ENCODE assay signal across 28 cellular contexts in genomic region chr4:105544517-105544916, GRCh38. TPM values are rescaled to one million over a fixed set of nuclear protein-coding genes. Genes with fewer than 3 reads are reported as not detected.
DNase-seq lines count a peak whose midpoint lies in the region; ATAC-seq and TF ChIP-seq lines count a peak whose summit lies in the region.
"Had no signal": no experiment of that assay in that cellular context is flagged by ENCODE, and none has a peak within 500 bp of the region (broad histone marks: within the 10 kb centered on the region; RNA-seq: fewer than 3 reads in every experiment).

No MANE protein-coding gene starts in this region.

- DNase-seq in NCI-H1436 treated with DMSO at 0.1 percent for 48 hours (lab: John Stamatoyannopoulos, UW) (peak; percentile 69), mesothelial cell of epicardium (ENCODE audit: low spot score in 2 of 2, unreplicated experiment in 2 of 2) (no peak), NOMO-1 treated with DMSO at 0.1 percent for 48 hours (lab: John Stamatoyannopoulos, UW; ENCODE audit: unreplicated experiment) (no peak)
- DNase-seq in activated CD4-positive, alpha-beta T cell treated with anti-CD3 and anti-CD28 coated beads, Interleukin-2, amount 50 U/mL, for 4 hours: no peak
- DNase-seq: activated CD4-positive, alpha-beta T cell treated with anti-CD3 and anti-CD28 coated beads for 1 hour; activated T-cell treated with anti-CD3 and anti-CD28 coated beads, Interleukin-2, amount 50 U/mL, for 4 hours; effector memory CD8-positive, alpha-beta T cell; gastrocnemius medialis; hippocampal formation; immature natural killer cell; MM.1S; NCI-H1694; Peyer's patch; sigmoid colon; stimulated activated naive CD8-positive, alpha-beta T cell treated with anti-CD3 and anti-CD28 coated beads, Interleukin-15, Interleukin-2, amounts not matched to agents 100 U/mL and 50 U/mL, for 24 hours had no signal

- CTCF ChIA-PET in HEK293 (lab: Yijun Ruan, JAX): interaction anchor here (0.6 kb wide), 2 partner anchors 24 to 123 kb away, joined by 3 read pairs; no protein-coding TSS in a partner anchor

- no peaks in the 10 kb centered on the region for H3K36me3 ChIP-seq in HEK293 (ENCODE audit: control insufficient read depth in 2 of 2, insufficient read depth in 1 of 2, low read length in 2 of 2)
- H3K36me3 ChIP-seq: cardiac muscle cell, gastrocnemius medialis, neutrophil, Peyer's patch, prostate gland, sigmoid colon, SJSA1 had no signal

- H3K4me1 ChIP-seq in HEK293 (ENCODE audit: control insufficient read depth, insufficient read depth, low read length): peaks cover 2% of the 10 kb centered on the region; the same call in 1 of the 2 replicates
- H3K4me1 ChIP-seq: gastrocnemius medialis, Peyer's patch, prostate gland, sigmoid colon, SJSA1 had no signal

- no peaks in the 10 kb centered on the region for H3K36me3 Mint-ChIP-seq in mesothelial cell of epicardium
- H3K36me3 Mint-ChIP-seq: CD14-positive monocyte, immature natural killer cell had no signal

- TF ChIP-seq CTCF in HEK293 (tag by site-specific recombination; IDR thresholded peaks at IDR 0.05) (no peak), mesothelial cell of epicardium (IDR thresholded peaks at IDR 0.05; ENCODE audit: unreplicated experiment) (no peak)

- H3K4me1 Mint-ChIP-seq in mesothelial cell of epicardium: peaks cover 44% of the 10 kb centered on the region
- H3K4me1 Mint-ChIP-seq: CD14-positive monocyte had no signal

- peak overlapping the region; percentile 91 for H3K27ac Mint-ChIP-seq in mesothelial cell of epicardium
- H3K27ac Mint-ChIP-seq: effector memory CD8-positive, alpha-beta T cell; immature natural killer cell; T-helper 1 cell treated with Interleukin-12 subunit alpha and Interleukin-12 subunit beta and Interleukin-4 antibody, amounts not matched to agents 30 μg/mL and 1 μg/mL, for 36 hours had no signal

- POLR2A ChIA-PET in HEK293 (lab: Yijun Ruan, JAX): no interaction called here

- no peak overlapping the region for H3K27ac ChIP-seq in HEK293 (ENCODE audit: extremely low read depth, low read depth, low read length)
- H3K27ac ChIP-seq: cardiac muscle cell, coronary artery, gastrocnemius medialis, neutrophil, Peyer's patch, prostate gland, sigmoid colon, SJSA1 had no signal

- no peaks in the 10 kb centered on the region for H3K9me3 Mint-ChIP-seq in mesothelial cell of epicardium
- H3K9me3 Mint-ChIP-seq: activated T-cell treated with anti-CD3 and anti-CD28 coated beads, Interleukin-2, amount 50 U/mL, for 4 hours; CD14-positive monocyte; effector memory CD8-positive, alpha-beta T cell; T-helper 1 cell treated with Interleukin-12 subunit alpha and Interleukin-12 subunit beta and Interleukin-4 antibody, amounts not matched to agents 30 μg/mL and 1 μg/mL, for 36 hours had no signal

- no peaks in the 10 kb centered on the region for H3K9me3 ChIP-seq in HEK293 (ENCODE audit: control insufficient read depth, insufficient read depth, low read depth, low read length)
- H3K9me3 ChIP-seq: gastrocnemius medialis, neutrophil, Peyer's patch, prostate gland, sigmoid colon, SJSA1 had no signal

- peaks cover 2% of the 10 kb centered on the region for H3K27me3 Mint-ChIP-seq in mesothelial cell of epicardium (ENCODE audit: low read depth)

- H3K4me3 Mint-ChIP-seq in mesothelial cell of epicardium: no peak overlapping the region
- H3K4me3 Mint-ChIP-seq: activated T-cell treated with anti-CD3 and anti-CD28 coated beads, Interleukin-2, amount 50 U/mL, for 4 hours; CD14-positive monocyte; effector memory CD8-positive, alpha-beta T cell; immature natural killer cell; T-helper 1 cell treated with Interleukin-12 subunit alpha and Interleukin-12 subunit beta and Interleukin-4 antibody, amounts not matched to agents 30 μg/mL and 1 μg/mL, for 36 hours had no signal

- H3K4me3 ChIP-seq in HEK293 (ENCODE audit: low read depth, low read length): no peak overlapping the region
- H3K4me3 ChIP-seq: cardiac muscle cell, coronary artery, gastrocnemius medialis, K562, Peyer's patch, prostate gland, sigmoid colon, SJSA1 had no signal

- ATAC-seq in SK-N-SH treated with all-trans-retinoic acid at 6 μM for 48 hours (peak; percentile 88), HG02678 (IDR thresholded peaks at IDR 0.05; ENCODE audit: unreplicated experiment) (no peak)
- ATAC-seq: activated T-cell treated with anti-CD3 and anti-CD28 coated beads, Interleukin-2, amount 50 U/mL, for 4 hours; effector memory CD8-positive, alpha-beta T cell; esophagus mucosa; gastrocnemius medialis; K562; stimulated activated naive CD8-positive, alpha-beta T cell treated with anti-CD3 and anti-CD28 coated beads, Interleukin-15, Interleukin-2, amounts not matched to agents 100 U/mL and 50 U/mL, for 24 hours had no signal

TF ChIP-seq in HEK293, 187 proteins besides CTCF, POLR2A, EP300 and RAD21:
- 0 out of 2 replicates have a peak, but pooled peaks have one; percentile 26 for TF ChIP-seq PRDM6 (tag by site-specific recombination; IDR thresholded peaks at IDR 0.05)
- no peak for TF ChIP-seq GLIS2 (tag by site-specific recombination; IDR thresholded peaks at IDR 0.05)

TF ChIP-seq in SK-N-SH treated with all-trans-retinoic acid at 6 μM for 48 hours, 23 proteins besides CTCF, POLR2A, EP300 and RAD21 (continues in another document):
- TF ChIP-seq SNAI2 (CRISPR knock-in tag; IDR thresholded peaks at IDR 0.05) (no peak), GLIS3 (CRISPR knock-in tag; IDR thresholded peaks at IDR 0.05) (no peak), ZNF70 (CRISPR knock-in tag; IDR thresholded peaks at IDR 0.05) (no peak), CSDC2 (CRISPR knock-in tag; IDR thresholded peaks at IDR 0.05) (no peak), BACH2 (CRISPR knock-in tag; IDR thresholded peaks at IDR 0.05; ENCODE audit: borderline replicate concordance) (no peak), ZC3H10 (CRISPR knock-in tag; IDR thresholded peaks at IDR 0.05) (peak; percentile 44; the same call in 1 of the 2 replicates), PATZ1 (CRISPR knock-in tag; IDR thresholded peaks at IDR 0.05; ENCODE audit: borderline replicate concordance) (peak; percentile 90), ESRRG (CRISPR knock-in tag; IDR thresholded peaks at IDR 0.05) (no peak), TOX (CRISPR knock-in tag; IDR thresholded peaks at IDR 0.05; ENCODE audit: borderline replicate concordance) (peak; percentile 64; the same call in 1 of the 2 replicates), TCF4 (CRISPR knock-in tag; IDR thresholded peaks at IDR 0.05; ENCODE audit: borderline replicate concordance) (no peak), ISL1 (CRISPR knock-in tag; IDR thresholded peaks at IDR 0.05) (peak; percentile 93), PPARA (CRISPR knock-in tag; IDR thresholded peaks at IDR 0.05; ENCODE audit: borderline replicate concordance) (no peak), ZNF8 (CRISPR knock-in tag; IDR thresholded peaks at IDR 0.05) (no peak)
- TF ChIP-seq, protein P1, sequence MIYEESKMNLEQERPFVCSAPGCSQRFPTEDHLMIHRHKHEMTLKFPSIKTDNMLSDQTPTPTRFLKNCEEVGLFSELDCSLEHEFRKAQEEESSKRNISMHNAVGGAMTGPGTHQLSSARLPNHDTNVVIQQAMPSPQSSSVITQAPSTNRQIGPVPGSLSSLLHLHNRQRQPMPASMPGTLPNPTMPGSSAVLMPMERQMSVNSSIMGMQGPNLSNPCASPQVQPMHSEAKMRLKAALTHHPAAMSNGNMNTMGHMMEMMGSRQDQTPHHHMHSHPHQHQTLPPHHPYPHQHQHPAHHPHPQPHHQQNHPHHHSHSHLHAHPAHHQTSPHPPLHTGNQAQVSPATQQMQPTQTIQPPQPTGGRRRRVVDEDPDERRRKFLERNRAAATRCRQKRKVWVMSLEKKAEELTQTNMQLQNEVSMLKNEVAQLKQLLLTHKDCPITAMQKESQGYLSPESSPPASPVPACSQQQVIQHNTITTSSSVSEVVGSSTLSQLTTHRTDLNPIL (CRISPR knock-in tag; IDR thresholded peaks at IDR 0.05; ENCODE audit: low read depth): no peak
- TF ChIP-seq, protein P2, sequence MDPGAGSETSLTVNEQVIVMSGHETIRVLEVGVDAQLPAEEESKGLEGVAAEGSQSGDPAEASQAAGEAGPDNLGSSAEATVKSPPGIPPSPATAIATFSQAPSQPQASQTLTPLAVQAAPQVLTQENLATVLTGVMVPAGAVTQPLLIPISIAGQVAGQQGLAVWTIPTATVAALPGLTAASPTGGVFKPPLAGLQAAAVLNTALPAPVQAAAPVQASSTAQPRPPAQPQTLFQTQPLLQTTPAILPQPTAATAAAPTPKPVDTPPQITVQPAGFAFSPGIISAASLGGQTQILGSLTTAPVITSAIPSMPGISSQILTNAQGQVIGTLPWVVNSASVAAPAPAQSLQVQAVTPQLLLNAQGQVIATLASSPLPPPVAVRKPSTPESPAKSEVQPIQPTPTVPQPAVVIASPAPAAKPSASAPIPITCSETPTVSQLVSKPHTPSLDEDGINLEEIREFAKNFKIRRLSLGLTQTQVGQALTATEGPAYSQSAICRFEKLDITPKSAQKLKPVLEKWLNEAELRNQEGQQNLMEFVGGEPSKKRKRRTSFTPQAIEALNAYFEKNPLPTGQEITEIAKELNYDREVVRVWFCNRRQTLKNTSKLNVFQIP (CRISPR knock-in tag; IDR thresholded peaks at IDR 0.05; ENCODE audit: borderline replicate concordance, low read depth): no peak; the same call in 1 of the 2 replicates

RNA-seq across cellular contexts. Expression of gene ARHGEF38, which starts 7.9 kb away (rescaled TPM):
- total RNA-seq in mesothelial cell of epicardium: 0.22 to 0.69 TPM (median 0.36 TPM) in 3 replicates
- total RNA-seq: activated CD8-positive, alpha-beta memory T cell treated with anti-CD3 and anti-CD28 coated beads for 36 hours; activated T-cell treated with anti-CD3 and anti-CD28 coated beads, Interleukin-2, amount 50 U/mL, for 4 hours; cardiac muscle cell; gastrocnemius medialis; K562; sigmoid colon; SJSA1 had no signal

Comparison
In these comparisons a context has a peak if more than half of its experiments do, and no peak if none do; other contexts are left out.
1. Of the 2 proteins assayed by ChIP-seq in both HEK293 and SK-N-SH treated with all-trans-retinoic acid at 6 μM for 48 hours: peak only in HEK293: none; only in SK-N-SH treated with all-trans-retinoic acid at 6 μM for 48 hours: PATZ1; in both: none; in neither: 1.